ENCODE assay signal across 1 cellular context in genomic region chr12:49332891-49333371, GRCh38.
TF ChIP-seq lines count a peak whose summit lies in the region.

No MANE protein-coding gene starts in this region.

TF ChIP-seq in H1, 55 proteins besides CTCF, POLR2A, EP300 and RAD21:
- TF ChIP-seq JUN (IDR thresholded peaks at IDR 0.05; ENCODE audit: low read depth, low read length) (no peak), ZNF274 (IDR thresholded peaks at IDR 0.05; ENCODE audit: borderline replicate concordance, extremely low read depth, low read length) (no peak), EGR1 (IDR thresholded peaks at IDR 0.05; ENCODE audit: borderline replicate concordance, low read depth, low read length) (no peak), E2F6 (IDR thresholded peaks at IDR 0.05) (peak; percentile 58; the same call in 1 of the 2 replicates), FOSL1 (IDR thresholded peaks at IDR 0.05; ENCODE audit: insufficient read depth, low read depth, low read length) (no peak), SRF (IDR thresholded peaks at IDR 0.05; ENCODE audit: low read depth, low read length) (no peak), TEAD4 (IDR thresholded peaks at IDR 0.05; ENCODE audit: low read depth, low read length) (no peak), POLR2AphosphoS5 (IDR thresholded peaks at IDR 0.05; ENCODE audit: low read depth, low read length) (no peak), SIN3A (conservative IDR thresholded peaks at IDR 0.05 in 1 of 2, IDR thresholded peaks at IDR 0.05 in 1 of 2; ENCODE audit: low read depth in 1 of 2, low read length in 2 of 2) (no peak), EZH2 (IDR thresholded peaks at IDR 0.05; ENCODE audit: low read depth, low read length, severe bottlenecking) (peak; percentile 63), TAF7 (optimal IDR thresholded peaks at IDR 0.05; ENCODE audit: borderline replicate concordance, low read depth, low read length) (no peak), CREB1 (IDR thresholded peaks at IDR 0.05) (peak; percentile 15; the same call in 1 of the 2 replicates)
- TF ChIP-seq, protein P1, sequence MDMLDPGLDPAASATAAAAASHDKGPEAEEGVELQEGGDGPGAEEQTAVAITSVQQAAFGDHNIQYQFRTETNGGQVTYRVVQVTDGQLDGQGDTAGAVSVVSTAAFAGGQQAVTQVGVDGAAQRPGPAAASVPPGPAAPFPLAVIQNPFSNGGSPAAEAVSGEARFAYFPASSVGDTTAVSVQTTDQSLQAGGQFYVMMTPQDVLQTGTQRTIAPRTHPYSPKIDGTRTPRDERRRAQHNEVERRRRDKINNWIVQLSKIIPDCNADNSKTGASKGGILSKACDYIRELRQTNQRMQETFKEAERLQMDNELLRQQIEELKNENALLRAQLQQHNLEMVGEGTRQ (IDR thresholded peaks at IDR 0.05; ENCODE audit: low read length): no peak
